Comparison of ENCODE assay signal across 1 cellular context in the genomic region with DNA sequence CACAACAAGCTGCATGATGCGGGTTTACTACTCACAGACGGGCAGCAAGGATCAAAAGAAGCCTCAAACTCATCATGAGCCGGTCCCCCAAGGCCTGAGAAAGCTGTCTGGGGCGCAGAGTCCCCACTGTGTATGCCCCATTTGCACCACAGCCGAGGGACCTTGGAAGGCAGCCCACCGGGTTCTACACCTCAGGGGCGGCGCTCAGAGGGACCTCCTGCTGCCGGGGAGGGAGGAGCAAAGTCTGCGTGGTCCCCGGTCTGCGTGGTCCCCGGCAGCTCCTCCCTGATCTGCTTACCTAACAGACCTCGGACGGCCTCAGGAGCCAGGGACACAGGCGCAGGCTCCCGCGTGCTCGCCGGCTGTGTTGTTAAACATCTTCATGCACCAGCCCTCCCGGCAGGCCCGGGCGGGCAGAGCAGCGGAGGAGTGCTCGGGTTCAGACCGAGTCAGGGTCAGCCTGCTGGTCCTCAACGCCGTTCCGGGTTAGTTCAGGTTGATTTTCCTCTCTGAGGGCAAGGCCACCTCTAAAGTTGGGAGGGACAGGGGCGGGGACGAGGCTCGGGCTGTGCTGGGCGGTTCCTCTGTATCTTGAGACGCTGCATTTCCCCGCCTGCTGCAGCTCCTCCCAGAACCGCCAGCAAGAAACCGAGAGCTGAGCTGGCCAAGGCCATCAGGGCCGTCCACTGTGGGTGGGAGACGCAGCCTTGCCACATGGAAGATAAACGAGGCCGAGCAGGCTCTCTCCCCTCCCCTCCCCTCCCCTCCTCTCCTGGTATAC.
TF ChIP-seq lines count a peak whose summit lies in the region.

No MANE protein-coding gene starts in this region.

TF ChIP-seq in SK-N-SH treated with all-trans-retinoic acid at 6 μM for 48 hours, 23 proteins besides CTCF, POLR2A, EP300 and RAD21 (continued from another document):
- TF ChIP-seq, protein P1, sequence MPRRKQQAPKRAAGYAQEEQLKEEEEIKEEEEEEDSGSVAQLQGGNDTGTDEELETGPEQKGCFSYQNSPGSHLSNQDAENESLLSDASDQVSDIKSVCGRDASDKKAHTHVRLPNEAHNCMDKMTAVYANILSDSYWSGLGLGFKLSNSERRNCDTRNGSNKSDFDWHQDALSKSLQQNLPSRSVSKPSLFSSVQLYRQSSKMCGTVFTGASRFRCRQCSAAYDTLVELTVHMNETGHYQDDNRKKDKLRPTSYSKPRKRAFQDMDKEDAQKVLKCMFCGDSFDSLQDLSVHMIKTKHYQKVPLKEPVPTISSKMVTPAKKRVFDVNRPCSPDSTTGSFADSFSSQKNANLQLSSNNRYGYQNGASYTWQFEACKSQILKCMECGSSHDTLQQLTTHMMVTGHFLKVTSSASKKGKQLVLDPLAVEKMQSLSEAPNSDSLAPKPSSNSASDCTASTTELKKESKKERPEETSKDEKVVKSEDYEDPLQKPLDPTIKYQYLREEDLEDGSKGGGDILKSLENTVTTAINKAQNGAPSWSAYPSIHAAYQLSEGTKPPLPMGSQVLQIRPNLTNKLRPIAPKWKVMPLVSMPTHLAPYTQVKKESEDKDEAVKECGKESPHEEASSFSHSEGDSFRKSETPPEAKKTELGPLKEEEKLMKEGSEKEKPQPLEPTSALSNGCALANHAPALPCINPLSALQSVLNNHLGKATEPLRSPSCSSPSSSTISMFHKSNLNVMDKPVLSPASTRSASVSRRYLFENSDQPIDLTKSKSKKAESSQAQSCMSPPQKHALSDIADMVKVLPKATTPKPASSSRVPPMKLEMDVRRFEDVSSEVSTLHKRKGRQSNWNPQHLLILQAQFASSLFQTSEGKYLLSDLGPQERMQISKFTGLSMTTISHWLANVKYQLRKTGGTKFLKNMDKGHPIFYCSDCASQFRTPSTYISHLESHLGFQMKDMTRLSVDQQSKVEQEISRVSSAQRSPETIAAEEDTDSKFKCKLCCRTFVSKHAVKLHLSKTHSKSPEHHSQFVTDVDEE (CRISPR knock-in tag; IDR thresholded peaks at IDR 0.05), result no peak
- no peak for TF ChIP-seq ZNF565 (CRISPR knock-in tag; conservative IDR thresholded peaks at IDR 0.05; ENCODE audit: low read depth)
- TF ChIP-seq, protein P2, sequence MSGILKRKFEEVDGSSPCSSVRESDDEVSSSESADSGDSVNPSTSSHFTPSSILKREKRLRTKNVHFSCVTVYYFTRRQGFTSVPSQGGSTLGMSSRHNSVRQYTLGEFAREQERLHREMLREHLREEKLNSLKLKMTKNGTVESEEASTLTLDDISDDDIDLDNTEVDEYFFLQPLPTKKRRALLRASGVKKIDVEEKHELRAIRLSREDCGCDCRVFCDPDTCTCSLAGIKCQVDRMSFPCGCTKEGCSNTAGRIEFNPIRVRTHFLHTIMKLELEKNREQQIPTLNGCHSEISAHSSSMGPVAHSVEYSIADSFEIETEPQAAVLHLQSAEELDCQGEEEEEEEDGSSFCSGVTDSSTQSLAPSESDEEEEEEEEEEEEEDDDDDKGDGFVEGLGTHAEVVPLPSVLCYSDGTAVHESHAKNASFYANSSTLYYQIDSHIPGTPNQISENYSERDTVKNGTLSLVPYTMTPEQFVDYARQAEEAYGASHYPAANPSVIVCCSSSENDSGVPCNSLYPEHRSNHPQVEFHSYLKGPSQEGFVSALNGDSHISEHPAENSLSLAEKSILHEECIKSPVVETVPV (CRISPR knock-in tag; IDR thresholded peaks at IDR 0.05), result no peak
- TF ChIP-seq, protein P3, sequence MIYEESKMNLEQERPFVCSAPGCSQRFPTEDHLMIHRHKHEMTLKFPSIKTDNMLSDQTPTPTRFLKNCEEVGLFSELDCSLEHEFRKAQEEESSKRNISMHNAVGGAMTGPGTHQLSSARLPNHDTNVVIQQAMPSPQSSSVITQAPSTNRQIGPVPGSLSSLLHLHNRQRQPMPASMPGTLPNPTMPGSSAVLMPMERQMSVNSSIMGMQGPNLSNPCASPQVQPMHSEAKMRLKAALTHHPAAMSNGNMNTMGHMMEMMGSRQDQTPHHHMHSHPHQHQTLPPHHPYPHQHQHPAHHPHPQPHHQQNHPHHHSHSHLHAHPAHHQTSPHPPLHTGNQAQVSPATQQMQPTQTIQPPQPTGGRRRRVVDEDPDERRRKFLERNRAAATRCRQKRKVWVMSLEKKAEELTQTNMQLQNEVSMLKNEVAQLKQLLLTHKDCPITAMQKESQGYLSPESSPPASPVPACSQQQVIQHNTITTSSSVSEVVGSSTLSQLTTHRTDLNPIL (CRISPR knock-in tag; IDR thresholded peaks at IDR 0.05; ENCODE audit: low read depth), result no peak
- TF ChIP-seq, protein P4, sequence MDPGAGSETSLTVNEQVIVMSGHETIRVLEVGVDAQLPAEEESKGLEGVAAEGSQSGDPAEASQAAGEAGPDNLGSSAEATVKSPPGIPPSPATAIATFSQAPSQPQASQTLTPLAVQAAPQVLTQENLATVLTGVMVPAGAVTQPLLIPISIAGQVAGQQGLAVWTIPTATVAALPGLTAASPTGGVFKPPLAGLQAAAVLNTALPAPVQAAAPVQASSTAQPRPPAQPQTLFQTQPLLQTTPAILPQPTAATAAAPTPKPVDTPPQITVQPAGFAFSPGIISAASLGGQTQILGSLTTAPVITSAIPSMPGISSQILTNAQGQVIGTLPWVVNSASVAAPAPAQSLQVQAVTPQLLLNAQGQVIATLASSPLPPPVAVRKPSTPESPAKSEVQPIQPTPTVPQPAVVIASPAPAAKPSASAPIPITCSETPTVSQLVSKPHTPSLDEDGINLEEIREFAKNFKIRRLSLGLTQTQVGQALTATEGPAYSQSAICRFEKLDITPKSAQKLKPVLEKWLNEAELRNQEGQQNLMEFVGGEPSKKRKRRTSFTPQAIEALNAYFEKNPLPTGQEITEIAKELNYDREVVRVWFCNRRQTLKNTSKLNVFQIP (CRISPR knock-in tag; IDR thresholded peaks at IDR 0.05; ENCODE audit: borderline replicate concordance, low read depth), result no peak
